12 cellular contexts compared by ENCODE assay signal in genomic region chr3:16101295-16102186, GRCh38.
DNase-seq lines count a peak whose midpoint lies in the region; ATAC-seq and TF ChIP-seq lines count a peak whose summit lies in the region.
"Had no signal": no experiment of that assay in that cellular context is flagged by ENCODE, and none has a peak within 500 bp of the region (broad histone marks: within the 10 kb centered on the region; RNA-seq: fewer than 3 reads in every experiment).

No MANE protein-coding gene starts in this region.

- TF ChIP-seq CTCF in GM12865 (IDR thresholded peaks at IDR 0.05; ENCODE audit: insufficient read depth, low read depth, low read length, missing control alignments): no peak

- no peak for ATAC-seq in GM21723 (IDR thresholded peaks at IDR 0.05; ENCODE audit: unreplicated experiment)

- peak overlapping the region; percentile 97 for H3K27ac ChIP-seq in epithelial cell of prostate
- H3K27ac ChIP-seq: SJCRH30 had no signal

- DNase-seq in GM12865 (ENCODE audit: low read depth): peak; percentile 3
- peak; percentile 11 for DNase-seq in NCI-H748 (lab: John Stamatoyannopoulos, UW; ENCODE audit: unreplicated experiment)
- DNase-seq in epithelial cell of prostate (ENCODE audit: low read depth, low spot score): peak; percentile 98
- peak; percentile 90 for DNase-seq in renal cortical epithelial cell (ENCODE audit: low read depth)
- DNase-seq in AML-193 (lab: John Stamatoyannopoulos, UW): no peak
- DNase-seq in DMS79 (lab: John Stamatoyannopoulos, UW): no peak
- DNase-seq: activated CD4-positive, alpha-beta T cell treated with anti-CD3 and anti-CD28 coated beads, Interleukin-2, amount 10 ng/mL, durations not matched to agents 7 days and 5 days; DMS153; NCI-H2171 treated with DMSO at 0.1 percent for 48 hours; SJCRH30 had no signal

- H3K4me3 ChIP-seq in GM12865 (ENCODE audit: low read depth, low read length): no peak overlapping the region
- H3K4me3 ChIP-seq: adrenal gland, SJCRH30 had no signal

Comparison
In these comparisons a context has a peak if more than half of its experiments do, and no peak if none do; other contexts are left out.
1. DNase-seq: peak in GM12865 (single experiment), NCI-H748 (single experiment), epithelial cell of prostate (single experiment) and renal cortical epithelial cell (single experiment); none in AML-193 (0 of 2) and DMS79 (single experiment).